In the genomic region with DNA sequence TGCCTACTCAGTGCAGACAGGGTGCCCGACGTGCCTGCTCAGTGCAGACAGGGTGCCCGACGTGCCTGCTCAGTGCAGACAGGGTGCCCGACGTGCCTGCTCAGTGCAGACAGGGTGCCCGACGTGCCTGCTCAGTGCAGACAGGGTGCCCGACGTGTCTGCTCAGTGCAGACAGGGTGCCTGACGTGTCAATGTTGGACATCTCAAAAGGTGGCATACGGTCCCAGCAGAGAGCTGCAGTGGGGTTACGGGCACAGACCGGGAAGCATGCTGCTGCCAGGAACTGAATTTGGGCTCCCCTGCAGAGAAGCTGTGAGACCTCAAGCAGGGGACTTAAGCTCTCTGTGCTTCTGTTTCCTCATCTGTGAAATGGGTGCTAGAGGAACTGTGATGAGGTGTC, we compare ENCODE assay signal across 7 cellular contexts.
DNase-seq lines count a peak whose midpoint lies in the region; ATAC-seq and TF ChIP-seq lines count a peak whose summit lies in the region.
"Not testable (repeated sequence)": the region's sequence is repeated elsewhere in the genome, so short reads cannot be mapped to it uniquely, and the experiment has no call there.

No MANE protein-coding gene starts in this region.

- 96% methylated on average over 8 of the region's 14 CpGs for WGBS in SK-N-SH (ENCODE audit: low lambda C conversion rate)
- no CpG with 5 or more reads among the region's 14 CpGs for whole genome bisulfite sequencing in mammary epithelial cell (ENCODE audit: low coverage, missing lambda C conversion rate)
- WGBS in mesenchymal stem cell, result 92% methylated on average over 11 of the region's 14 CpGs

- H3K4me3 ChIP-seq in Panc1 (ENCODE audit: low read depth in 2 of 2, low read length in 2 of 2), result peak overlapping the region in 1 of 2 experiments; percentile 0; a peak in 1 of 4 replicates
- H3K4me3 ChIP-seq in SK-N-SH (ENCODE audit: low read depth in 2 of 2, low read length in 1 of 2); mammary epithelial cell (replicated peaks in 1 of 3; ENCODE audit: insufficient read depth in 1 of 3, low read depth in 2 of 3, low read length in 3 of 3); mesenchymal stem cell (ENCODE audit: insufficient read depth in 1 of 2, low read depth in 1 of 2, low read length in 2 of 2); osteoblast (ENCODE audit: insufficient read depth, low read length): not testable (repeated sequence)

- H3K4me3 Mint-ChIP-seq in HFFc6, result not testable (repeated sequence)

- H3K79me1 ChIP-seq in mesenchymal stem cell (replicated peaks; ENCODE audit: low read length, poor library complexity, severe bottlenecking), result not testable (repeated sequence)

- H4K20me1 ChIP-seq in SK-N-SH (ENCODE audit: insufficient read depth); mammary epithelial cell (ENCODE audit: insufficient read depth, low read length); osteoblast (ENCODE audit: insufficient read depth, low read length): not testable (repeated sequence)

- TF ChIP-seq EP300 in SK-N-SH (IDR thresholded peaks at IDR 0.05; ENCODE audit: borderline replicate concordance in 1 of 2, low read depth in 1 of 2, low read length in 1 of 2), result not testable (repeated sequence)

- H3K14ac ChIP-seq in mesenchymal stem cell (ENCODE audit: low read length in 2 of 2), result peak overlapping the region in 1 of 2 experiments; percentile 19

- peaks cover 18% of the 10 kb centered on the region for H3F3A ChIP-seq in SK-N-SH (replicated peaks; ENCODE audit: insufficient read depth)

- H3K4me2 ChIP-seq in SK-N-SH (peak overlapping the region; percentile 72), mammary epithelial cell (ENCODE audit: insufficient read depth, low read depth, low read length) (peak overlapping the region; percentile 15), osteoblast (ENCODE audit: insufficient read depth, low read length) (peak overlapping the region; percentile 50)
- not testable (repeated sequence) for H3K4me2 ChIP-seq in mesenchymal stem cell (ENCODE audit: low read length, poor library complexity, severe bottlenecking)

- not testable (repeated sequence) for BruUV-seq in Panc1 (replicated peaks; lab: Mats Ljungman, UMichigan); mammary epithelial cell (replicated peaks; lab: Mats Ljungman, UMichigan)

- intact Hi-C loops in Panc1 (cut with micrococcal nuclease; ENCODE audit: unreplicated experiment), result not testable (repeated sequence)
- intact Hi-C loops in mammary epithelial cell (cut with micrococcal nuclease), result loop anchor here (1.0 kb wide), 4 partner anchors 24 to 116 kb away; partner anchors contain the start of gene SEC14L1

- H3K23ac ChIP-seq in mesenchymal stem cell (ENCODE audit: low read length in 2 of 2), result not testable (repeated sequence)

- peak overlapping the region; percentile 60 to 75 for H2BK12ac ChIP-seq in mesenchymal stem cell (ENCODE audit: low read length in 2 of 2)

- CTCF ChIA-PET in Panc1 (lab: Charles Lee) (interaction anchor here (0.5 to 1.6 kb wide), 5 partner anchors 9 to 167 kb away, joined by 3 to 7 read pairs (median 3); no protein-coding TSS in a partner anchor), SK-N-SH (lab: Yijun Ruan, JAX) (interaction anchor here (1.0 to 4.0 kb wide), 13 partner anchors 8 to 388 kb away, joined by 3 to 33 read pairs (median 4); partner anchors contain the start of gene MGAT5B), mammary epithelial cell (lab: Charles Lee; ENCODE audit: low non-redundant PET) (interaction anchor here (0.5 kb wide), 1 partner anchor 73 kb away, joined by 4 read pairs; no protein-coding TSS in a partner anchor)

- peak overlapping the region; percentile 56; the same call in 1 of the 2 replicates for H3K9ac ChIP-seq in SK-N-SH
- H3K9ac ChIP-seq in mammary epithelial cell (ENCODE audit: insufficient read depth, low read length), result peak overlapping the region; percentile 12
- H3K9ac ChIP-seq in mesenchymal stem cell (ENCODE audit: low read length), result not testable (repeated sequence)

- in situ Hi-C loops in ACHN (cut with HindIII; ENCODE audit: low pct_ligation_motif_present, low pct_unique_long_range_greater_than_20kb, low sequenced_read_pairs); Panc1 (cut with HindIII; ENCODE audit: low pct_unique_long_range_greater_than_20kb, low sequenced_read_pairs); mammary epithelial cell (cut with MboI; ENCODE audit: low sequenced_read_pairs in 2 of 2): not testable (repeated sequence)

- H2BK5ac ChIP-seq in mesenchymal stem cell (ENCODE audit: low read depth, low read length, poor library complexity, severe bottlenecking), result peak overlapping the region; percentile 26

- peak overlapping the region; percentile 7 for H2AK5ac ChIP-seq in mesenchymal stem cell (ENCODE audit: low read length, severe bottlenecking)

- H3K27ac ChIP-seq in Panc1 (ENCODE audit: low read length) (peak overlapping the region; percentile 97), SK-N-SH (ENCODE audit: low read depth in 2 of 2, low read length in 1 of 2) (peak overlapping the region in 1 of 2 experiments; percentile 76; a peak in 3 of 4 replicates), mammary epithelial cell (ENCODE audit: insufficient read depth, low read depth, low read length) (peak overlapping the region; percentile 92), mesenchymal stem cell (ENCODE audit: low read length, poor library complexity, severe bottlenecking) (peak overlapping the region; percentile 91), osteoblast (ENCODE audit: low read depth, low read length) (peak overlapping the region; percentile 17)

- peak; percentile 23 for DNase-seq in ACHN
- DNase-seq in HFFc6; Panc1 (ENCODE audit: low read depth, low spot score); SK-N-SH; mammary epithelial cell; mesenchymal stem cell; osteoblast (ENCODE audit: insufficient read length, low spot score, missing footprints): not testable (repeated sequence)

- not testable (repeated sequence) for H3K79me2 ChIP-seq in SK-N-SH (ENCODE audit: insufficient read depth); mammary epithelial cell (ENCODE audit: insufficient read depth, low read length); osteoblast (ENCODE audit: insufficient read depth, low read length)

- not testable (repeated sequence) for H3K9me3 Mint-ChIP-seq in HFFc6

- peak overlapping the region; percentile 1 to 67 for H3K18ac ChIP-seq in mesenchymal stem cell (ENCODE audit: low read depth in 1 of 2, low read length in 2 of 2)

- dilution Hi-C loops in mammary epithelial cell (cut with HindIII; ENCODE audit: low sequenced_read_pairs), result not testable (repeated sequence)

- H3K36me3 ChIP-seq in Panc1 (ENCODE audit: control insufficient read depth, insufficient read depth, low read length); SK-N-SH (replicated peaks in 1 of 2; ENCODE audit: control insufficient read depth in 1 of 2, insufficient read depth in 2 of 2, low read length in 1 of 2); mammary epithelial cell (ENCODE audit: insufficient read depth, low read length); mesenchymal stem cell (ENCODE audit: control insufficient read depth in 1 of 2, insufficient read depth in 2 of 2, low read depth in 1 of 2, low read length in 2 of 2); osteoblast (ENCODE audit: insufficient read depth, low read length): not testable (repeated sequence)

- H4K8ac ChIP-seq in mesenchymal stem cell (ENCODE audit: low read length), result not testable (repeated sequence)

- peak overlapping the region; percentile 42 to 58 for H3K4ac ChIP-seq in mesenchymal stem cell (ENCODE audit: low read depth in 1 of 2, low read length in 2 of 2)

- not testable (repeated sequence) for TF ChIP-seq RAD21 in SK-N-SH (IDR thresholded peaks at IDR 0.05; ENCODE audit: low read length)

- ATAC-seq in Panc1, result not testable (repeated sequence)

- not testable (repeated sequence) for H3K9me2 ChIP-seq in SK-N-SH

- H3K27ac Mint-ChIP-seq in HFFc6, result peak overlapping the region; percentile 36; the same call in 1 of the 2 replicates

- TF ChIP-seq CTCF in HFFc6 (IDR thresholded peaks at IDR 0.05); Panc1 (IDR thresholded peaks at IDR 0.05); SK-N-SH (IDR thresholded peaks at IDR 0.05); mammary epithelial cell (conservative IDR thresholded peaks at IDR 0.05 in 1 of 2, IDR thresholded peaks at IDR 0.05 in 1 of 2; ENCODE audit: extremely low read depth in 1 of 2, insufficient read depth in 1 of 2, low read depth in 1 of 2, low read length in 2 of 2); osteoblast (IDR thresholded peaks at IDR 0.05; ENCODE audit: extremely low read depth, low read depth, low read length): not testable (repeated sequence)

- peaks cover 46% of the 10 kb centered on the region for H3K4me1 Mint-ChIP-seq in HFFc6 (ENCODE audit: low read depth)

- H4K91ac ChIP-seq in mesenchymal stem cell (ENCODE audit: low read length), result peak overlapping the region; percentile 55

- H3K27me3 Mint-ChIP-seq in HFFc6 (ENCODE audit: insufficient read depth), result not testable (repeated sequence)

- not testable (repeated sequence) for H2AFZ ChIP-seq in SK-N-SH (ENCODE audit: low read depth); mammary epithelial cell (ENCODE audit: low read depth, low read length); mesenchymal stem cell (ENCODE audit: low read depth, low read length); osteoblast (ENCODE audit: low read length)

- H3K27me3 ChIP-seq in Panc1 (ENCODE audit: control insufficient read depth, insufficient read depth, low read length); SK-N-SH (ENCODE audit: insufficient read depth); mammary epithelial cell (ENCODE audit: insufficient read depth, low read length); mesenchymal stem cell (ENCODE audit: control insufficient read depth in 1 of 2, insufficient read depth in 1 of 2, low read length in 2 of 2); osteoblast (ENCODE audit: insufficient read depth, low read length): not testable (repeated sequence)

- H2BK120ac ChIP-seq in mesenchymal stem cell (ENCODE audit: low read depth, low read length), result not testable (repeated sequence)

- POLR2A ChIA-PET in Panc1 (lab: Charles Lee), result interaction anchor here (2.0 to 2.4 kb wide), 2 partner anchors 26 to 31 kb away, joined by 7 to 13 read pairs; no protein-coding TSS in a partner anchor
- POLR2A ChIA-PET in SK-N-SH (lab: Yijun Ruan, JAX), result interaction anchor here (0.8 to 1.1 kb wide), 2 partner anchors 10 to 168 kb away, joined by 3 read pairs; no protein-coding TSS in a partner anchor

- H3K36me3 Mint-ChIP-seq in HFFc6 (ENCODE audit: low read depth), result not testable (repeated sequence)

- H3K4me1 ChIP-seq in Panc1 (ENCODE audit: control insufficient read depth, insufficient read depth, low read length) (peaks cover 38% of the 10 kb centered on the region), SK-N-SH (ENCODE audit: control insufficient read depth in 1 of 2, insufficient read depth in 2 of 2, low read depth in 1 of 2, low read length in 1 of 2) (peaks cover 11 to 23% of the 10 kb centered on the region in 2 experiments; a peak in 3 of 4 replicates), mammary epithelial cell (ENCODE audit: insufficient read depth, low read length) (peaks cover 36% of the 10 kb centered on the region), mesenchymal stem cell (ENCODE audit: control insufficient read depth, insufficient read depth, low read depth, low read length) (peaks cover 37% of the 10 kb centered on the region), osteoblast (ENCODE audit: insufficient read depth, low read length) (peaks cover 29% of the 10 kb centered on the region)

- not testable (repeated sequence) for H3K9me3 ChIP-seq in Panc1 (ENCODE audit: control insufficient read depth, insufficient read depth, low read depth, low read length); SK-N-SH; mammary epithelial cell (replicated peaks; ENCODE audit: insufficient read depth, low read length); mesenchymal stem cell (ENCODE audit: control insufficient read depth, low read length); osteoblast (ENCODE audit: low read depth, low read length)

- H2BK15ac ChIP-seq in mesenchymal stem cell (ENCODE audit: low read depth, poor library complexity, severe bottlenecking), result not testable (repeated sequence)
